ENCODE assay signal across 1 cellular context in genomic region chr15:78102741-78103140, GRCh38.
TF ChIP-seq lines count a peak whose summit lies in the region.

No MANE protein-coding gene starts in this region.

TF ChIP-seq in HepG2, 621 proteins besides CTCF, POLR2A, EP300 and RAD21:
- no peak for TF ChIP-seq CENPX (CRISPR knock-in tag; IDR thresholded peaks at IDR 0.05)
- no peak for TF ChIP-seq ZBED4 (CRISPR knock-in tag; IDR thresholded peaks at IDR 0.05; ENCODE audit: borderline replicate concordance)
- TF ChIP-seq NCOA1 (CRISPR knock-in tag; IDR thresholded peaks at IDR 0.05) = no peak
- no peak for TF ChIP-seq ZNF83 (CRISPR knock-in tag; IDR thresholded peaks at IDR 0.05; ENCODE audit: borderline replicate concordance)
- no peak for TF ChIP-seq ZNF20 (CRISPR knock-in tag; IDR thresholded peaks at IDR 0.05)
- no peak for TF ChIP-seq ISX (CRISPR knock-in tag; conservative IDR thresholded peaks at IDR 0.05)
- no peak for TF ChIP-seq MXD1 (CRISPR knock-in tag; IDR thresholded peaks at IDR 0.05)
- no peak for TF ChIP-seq ZNF770 (CRISPR knock-in tag; IDR thresholded peaks at IDR 0.05)
- no peak for TF ChIP-seq SRSF9 (IDR thresholded peaks at IDR 0.05; ENCODE audit: borderline replicate concordance, insufficient read depth, low read depth, low read length, poor library complexity, severe bottlenecking)
- TF ChIP-seq YY1 (IDR thresholded peaks at IDR 0.05; ENCODE audit: insufficient read depth, insufficient replicate concordance, low read depth, low read length) = no peak
- no peak for TF ChIP-seq ZNF570 (CRISPR knock-in tag; IDR thresholded peaks at IDR 0.05; ENCODE audit: borderline replicate concordance)
- TF ChIP-seq ZNF550 (CRISPR knock-in tag; IDR thresholded peaks at IDR 0.05; ENCODE audit: borderline replicate concordance) = no peak
- no peak for TF ChIP-seq NFKB2 (CRISPR knock-in tag; IDR thresholded peaks at IDR 0.05; ENCODE audit: borderline replicate concordance)
